ENCODE assay signal across 21 cellular contexts in the genomic region with DNA sequence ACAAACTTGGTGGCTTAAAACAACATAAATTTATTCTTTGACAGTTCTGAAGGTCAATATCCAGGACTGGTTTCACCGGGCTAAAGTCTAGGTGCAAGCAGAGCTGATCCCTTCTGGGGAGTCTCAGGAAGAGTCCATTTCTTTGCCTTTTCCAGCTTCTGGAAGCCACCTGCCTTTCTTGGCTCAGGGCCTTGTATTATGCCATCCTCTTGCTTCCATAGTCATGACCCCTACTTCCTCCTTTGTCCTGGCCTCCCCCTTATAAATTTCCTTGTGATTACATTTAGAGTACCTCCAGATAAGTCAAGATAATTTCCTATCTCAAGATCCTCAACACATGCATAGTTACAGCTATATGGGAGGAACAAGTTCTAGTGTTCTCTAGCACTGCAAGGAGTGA.
DNase-seq lines count a peak whose midpoint lies in the region; ATAC-seq and TF ChIP-seq lines count a peak whose summit lies in the region.
"Had no signal": no experiment of that assay in that cellular context is flagged by ENCODE, and none has a peak within 500 bp of the region (broad histone marks: within the 10 kb centered on the region; RNA-seq: fewer than 3 reads in every experiment).

No MANE protein-coding gene starts in this region.

- peak; percentile 6 for DNase-seq in BE2C
- peak; percentile 11 for DNase-seq in G401 (ENCODE audit: low spot score)
- DNase-seq in glomerular visceral epithelial cell (ENCODE audit: extremely low spot score) = peak; percentile 9
- DNase-seq in right cardiac atrium = no peak
- DNase-seq in NAMALWA (ENCODE audit: low spot score) = no peak
- DNase-seq: Caco-2; CD4-positive, CD25-positive, alpha-beta regulatory T cell; DMS79; GOT3; NCI-H1048; NCI-H1436 treated with DMSO at 0.1 percent for 48 hours; NCI-H2081 treated with DMSO at 0.1 percent for 48 hours; NCI-H2227 treated with DMSO at 0.1 percent for 48 hours; NCI-H526; NK-92 treated with Interleukin-12 subunit alpha and Interleukin-12 subunit beta, amount 100 ng/mL, for 24 hours; RPMI8226 had no signal

- no peaks in the 10 kb centered on the region for H3K36me3 ChIP-seq in BE2C
- H3K36me3 ChIP-seq: SJSA1 had no signal

- no peak for TF ChIP-seq CTCF in BE2C (IDR thresholded peaks at IDR 0.05; ENCODE audit: low read depth, low read length)
- TF ChIP-seq CTCF in VCaP (conservative IDR thresholded peaks at IDR 0.05) = no peak

- WGBS in right cardiac atrium = 68% methylated on average over 1 of the region's 1 CpG

- H3K27ac ChIP-seq in VCaP (peak overlapping the region; percentile 68), right cardiac atrium (ENCODE audit: low read length) (no peak overlapping the region)
- H3K27ac ChIP-seq: KMS-11, SJSA1 had no signal

- no peaks in the 10 kb centered on the region for H3K9me3 ChIP-seq in BE2C
- H3K9me3 ChIP-seq in right cardiac atrium (ENCODE audit: control insufficient read depth, low read length) = no peaks in the 10 kb centered on the region
- H3K9me3 ChIP-seq: Caco-2, SJSA1 had no signal

- H3K4me1 ChIP-seq in BE2C (no peaks in the 10 kb centered on the region), right cardiac atrium (ENCODE audit: control insufficient read depth, insufficient read depth, low read length) (no peaks in the 10 kb centered on the region)
- H3K4me1 ChIP-seq: Caco-2, SJSA1 had no signal

- H3K4me3 ChIP-seq in BE2C (ENCODE audit: low read depth, low read length) = no peak overlapping the region
- no peak overlapping the region for H3K4me3 ChIP-seq in right cardiac atrium (ENCODE audit: low read length)
- H3K4me3 ChIP-seq: SJSA1 had no signal

- no peak for ATAC-seq in right cardiac atrium
- no peak for ATAC-seq in HG03095 (IDR thresholded peaks at IDR 0.05; ENCODE audit: unreplicated experiment)
- ATAC-seq: HepG2 had no signal

- H3K27me3 ChIP-seq in BE2C (no peaks in the 10 kb centered on the region), right cardiac atrium (ENCODE audit: control insufficient read depth, insufficient read depth) (no peaks in the 10 kb centered on the region)
- H3K27me3 ChIP-seq: SJSA1 had no signal

- in situ Hi-C loops in G401 (cut with HindIII; ENCODE audit: low sequenced_read_pairs) = no loop called here

- intact Hi-C loops in right cardiac atrium (cut with DNase I) = no loop called here

Comparison
In these comparisons a context has a peak if more than half of its experiments do, and no peak if none do; other contexts are left out.
1. DNase-seq: peak in BE2C (single experiment), G401 (single experiment) and glomerular visceral epithelial cell (single experiment); none in right cardiac atrium (0 of 3) and NAMALWA (single experiment).